ENCODE assay signal across 13 cellular contexts in the genomic region with DNA sequence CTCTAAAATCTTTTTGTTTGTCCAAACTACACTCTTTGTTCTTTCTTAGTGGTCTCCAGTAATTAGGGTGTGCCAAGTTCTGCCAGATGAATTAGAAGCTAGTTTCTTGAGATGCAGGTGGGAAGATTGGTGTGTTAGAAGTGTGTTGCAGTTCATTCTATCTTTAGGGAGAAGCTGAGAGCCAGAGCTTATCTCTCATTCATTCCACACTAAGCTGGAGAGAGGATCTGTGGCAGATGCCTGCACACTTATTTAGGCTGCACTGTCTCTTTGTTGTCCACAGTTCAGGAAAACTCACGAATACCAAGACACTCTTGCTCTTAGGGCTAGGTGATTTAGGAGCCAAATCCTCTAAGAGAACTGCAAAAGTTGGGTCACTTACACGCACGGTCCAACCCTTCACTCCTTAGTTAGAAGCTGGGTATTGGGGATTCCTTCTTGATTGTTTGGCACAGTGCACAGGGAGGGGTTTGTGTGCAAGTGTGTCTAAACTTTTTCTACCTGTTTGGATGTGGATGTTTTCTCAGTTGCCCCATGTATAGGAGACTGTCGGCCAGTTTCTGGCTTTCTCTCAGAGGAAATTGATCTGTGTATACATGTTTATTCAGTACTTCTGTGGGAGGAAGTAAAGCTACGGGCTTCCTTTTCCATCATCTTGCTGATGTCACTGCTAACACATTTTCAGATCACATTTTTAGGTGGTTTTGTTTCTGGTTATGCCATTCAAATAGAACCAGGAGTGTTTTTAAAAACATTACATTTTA. TPM values are rescaled to one million over a fixed set of nuclear protein-coding genes. Genes with fewer than 3 reads are reported as not detected.
DNase-seq lines count a peak whose midpoint lies in the region; ATAC-seq, FAIRE-seq and TF ChIP-seq lines count a peak whose summit lies in the region.
"Had no signal": no experiment of that assay in that cellular context is flagged by ENCODE, and none has a peak within 500 bp of the region (broad histone marks: within the 10 kb centered on the region; RNA-seq: fewer than 3 reads in every experiment).

No MANE protein-coding gene starts in this region.

- H3K4me3 Mint-ChIP-seq in astrocyte (ENCODE audit: unreplicated experiment), result no peak overlapping the region
- H3K4me3 Mint-ChIP-seq: H9 had no signal

- H3K36me3 ChIP-seq in BLaER1 treated with 17β-estradiol and CSF1 and Interleukin-3, amounts not matched to agents 10 nM and 100 nM, result peaks cover 6 to 23% (median 13%) of the 10 kb centered on the region in 11 experiments; a peak in 14 of 22 replicates
- no peaks in the 10 kb centered on the region for H3K36me3 ChIP-seq in astrocyte (ENCODE audit: insufficient read depth, low read length)

- peak overlapping the region in 3 of 11 experiments; percentile 27 to 47 (median 45); a peak in 5 of 22 replicates for H3K27ac ChIP-seq in BLaER1 treated with 17β-estradiol and CSF1 and Interleukin-3, amounts not matched to agents 10 nM and 100 nM
- H3K27ac ChIP-seq in astrocyte (ENCODE audit: low read depth, low read length), result no peak overlapping the region

- no peak overlapping the region for H3K4me3 ChIP-seq in BLaER1 treated with 17β-estradiol and CSF1 and Interleukin-3, amounts not matched to agents 10 nM and 100 nM
- no peak overlapping the region for H3K4me3 ChIP-seq in astrocyte (ENCODE audit: insufficient read depth, low read depth, low read length)

- peaks cover 5% of the 10 kb centered on the region for H3K4me1 Mint-ChIP-seq in astrocyte (ENCODE audit: low read depth, unreplicated experiment)

- peaks cover 2% of the 10 kb centered on the region for H3K36me3 Mint-ChIP-seq in astrocyte (ENCODE audit: low read depth, unreplicated experiment)

- FAIRE-seq in astrocyte (lab: Jason Lieb, UNC), result no peak
- FAIRE-seq: islet of Langerhans had no signal

- ATAC-seq in GM18511 (IDR thresholded peaks at IDR 0.05; ENCODE audit: unreplicated experiment) (peak; percentile 53), HG03103 (IDR thresholded peaks at IDR 0.05; ENCODE audit: low read depth, unreplicated experiment) (peak; percentile 63)

- H3K9me3 Mint-ChIP-seq in astrocyte (ENCODE audit: unreplicated experiment), result peaks cover 13% of the 10 kb centered on the region

- no peak overlapping the region for H2AFZ ChIP-seq in astrocyte (ENCODE audit: low read depth, low read length)

- H3K27ac Mint-ChIP-seq in astrocyte (ENCODE audit: unreplicated experiment), result peak overlapping the region; percentile 30
- H3K27ac Mint-ChIP-seq: H9 had no signal

- H3K79me2 ChIP-seq in astrocyte (ENCODE audit: insufficient read depth, low read length), result peaks cover 15% of the 10 kb centered on the region

- H3K27me3 ChIP-seq in BLaER1 treated with 17β-estradiol and CSF1 and Interleukin-3, amounts not matched to agents 10 nM and 100 nM, result no peaks in the 10 kb centered on the region
- H3K27me3 ChIP-seq in astrocyte (ENCODE audit: insufficient read depth, low read length), result no peaks in the 10 kb centered on the region

- H3K27me3 Mint-ChIP-seq in astrocyte (ENCODE audit: low read depth, unreplicated experiment), result no peaks in the 10 kb centered on the region

- H3K4me2 ChIP-seq in BLaER1 treated with 17β-estradiol and CSF1 and Interleukin-3, amounts not matched to agents 10 nM and 100 nM, result peak overlapping the region in 6 of 11 experiments; percentile 12 to 59 (median 30); a peak in 10 of 22 replicates
- no peak overlapping the region for H3K4me2 ChIP-seq in astrocyte (ENCODE audit: low read length)

- peaks cover 0 to 11% (median 0%) of the 10 kb centered on the region in 11 experiments; a peak in 6 of 22 replicates for H4K20me1 ChIP-seq in BLaER1 treated with 17β-estradiol and CSF1 and Interleukin-3, amounts not matched to agents 10 nM and 100 nM
- H4K20me1 ChIP-seq in astrocyte (ENCODE audit: insufficient read depth, low read length), result peaks cover 44% of the 10 kb centered on the region

- H3K4me1 ChIP-seq in BLaER1 treated with 17β-estradiol and CSF1 and Interleukin-3, amounts not matched to agents 10 nM and 100 nM, result peaks cover 0 to 17% (median 6%) of the 10 kb centered on the region in 10 experiments; a peak in 12 of 20 replicates
- H3K4me1 ChIP-seq in astrocyte (ENCODE audit: insufficient read depth, low read length), result no peaks in the 10 kb centered on the region

- TF ChIP-seq CTCF in astrocyte (IDR thresholded peaks at IDR 0.05; ENCODE audit: insufficient read depth, low read depth, low read length), result no peak

- H3K9ac ChIP-seq in BLaER1 treated with 17β-estradiol and CSF1 and Interleukin-3, amounts not matched to agents 10 nM and 100 nM, result peak overlapping the region in 1 of 11 experiments; percentile 35; a peak in 1 of 22 replicates
- H3K9ac ChIP-seq in astrocyte (ENCODE audit: low read length), result no peak overlapping the region

- DNase-seq in astrocyte (ENCODE audit: low read depth) (no peak), globus pallidus (ENCODE audit: low spot score) (no peak), NCI-H446 treated with DMSO at 0.1 percent for 48 hours (lab: John Stamatoyannopoulos, UW) (no peak), RPMI8226 (no peak), HuH-7.5 (ENCODE audit: low spot score) (no peak)
- DNase-seq: activated CD8-positive, alpha-beta memory T cell treated with anti-CD3 and anti-CD28 coated beads for 24 hours; H9; NCI-H510A treated with DMSO at 0.1 percent for 48 hours; stimulated activated CD4-positive, alpha-beta T cell treated with anti-CD3 and anti-CD28 coated beads, Interleukin-15, amount 100 ng/mL, for 24 hours had no signal

- H3K9me3 ChIP-seq in BLaER1 treated with 17β-estradiol and CSF1 and Interleukin-3, amounts not matched to agents 10 nM and 100 nM (replicated peaks in 1 of 11), result peaks cover 30 to 65% (median 52%) of the 10 kb centered on the region in 11 experiments
- no peaks in the 10 kb centered on the region for H3K9me3 ChIP-seq in astrocyte (ENCODE audit: insufficient read depth, low read depth, low read length)

RNA-seq across cellular contexts. Expression of a gene that starts 49.5 kb away (rescaled TPM):
- 22.1 and 27.3 TPM in 2 replicates for total RNA-seq in astrocyte
